In genomic region chr1:230383425-230383824, GRCh38 we compare ENCODE assay signal across 2 cellular contexts.
TF ChIP-seq lines count a peak whose summit lies in the region.

No MANE protein-coding gene starts in this region.

TF ChIP-seq in WTC11, 78 proteins besides CTCF, POLR2A, EP300 and RAD21:
- TF ChIP-seq ZNF138 (CRISPR knock-in tag; conservative IDR thresholded peaks at IDR 0.05) = no peak
- TF ChIP-seq ZNF121 (CRISPR knock-in tag; IDR thresholded peaks at IDR 0.05) = peak; percentile 71; the same call in 1 of the 2 replicates

TF ChIP-seq in H1, 55 proteins besides CTCF, POLR2A, EP300 and RAD21:
- TF ChIP-seq SUZ12 (IDR thresholded peaks at IDR 0.05; ENCODE audit: low read length) = no peak
- TF ChIP-seq BRCA1 (IDR thresholded peaks at IDR 0.05; ENCODE audit: low read depth, low read length) = no peak
- no peak for TF ChIP-seq JUND (IDR thresholded peaks at IDR 0.05; ENCODE audit: low read length)
- no peak for TF ChIP-seq RNF2 (IDR thresholded peaks at IDR 0.05; ENCODE audit: borderline replicate concordance, low read depth, low read length, missing control alignments, poor library complexity, severe bottlenecking)
- no peak for TF ChIP-seq ATF3 (IDR thresholded peaks at IDR 0.05; ENCODE audit: insufficient read depth, low read depth, low read length)
- no peak for TF ChIP-seq TEAD4 (IDR thresholded peaks at IDR 0.05; ENCODE audit: low read depth, low read length)
- no peak for TF ChIP-seq ZNF274 (IDR thresholded peaks at IDR 0.05; ENCODE audit: borderline replicate concordance, extremely low read depth, low read length)
- TF ChIP-seq SRF (IDR thresholded peaks at IDR 0.05; ENCODE audit: low read depth, low read length) = no peak
- TF ChIP-seq SP4 (IDR thresholded peaks at IDR 0.05; ENCODE audit: low read length) = no peak
- TF ChIP-seq CBX5 (IDR thresholded peaks at IDR 0.05; ENCODE audit: low read depth, low read length) = no peak
- no peak for TF ChIP-seq MAFK (IDR thresholded peaks at IDR 0.05; ENCODE audit: low read depth, low read length)
- no peak for TF ChIP-seq TCF12 (IDR thresholded peaks at IDR 0.05; ENCODE audit: low read depth, low read length)
- no peak for TF ChIP-seq ATF2 (IDR thresholded peaks at IDR 0.05; ENCODE audit: low read length)
- TF ChIP-seq TBP (IDR thresholded peaks at IDR 0.05; ENCODE audit: low read depth, low read length) = no peak
- TF ChIP-seq POLR2AphosphoS5 (IDR thresholded peaks at IDR 0.05; ENCODE audit: low read depth, low read length) = no peak
- no peak for TF ChIP-seq POU5F1 (IDR thresholded peaks at IDR 0.05; ENCODE audit: low read depth, low read length)
